Comparison of ENCODE assay signal across 8 cellular contexts in genomic region chr15:43589779-43590466, GRCh38. TPM values are rescaled to one million over a fixed set of nuclear protein-coding genes. Genes with fewer than 3 reads are reported as not detected.
A peak's percentile ranks its signal among the peaks of the same experiment; 100 is the strongest.
DNase-seq lines count a peak whose midpoint lies in the region; ATAC-seq, FAIRE-seq and TF ChIP-seq lines count a peak whose summit lies in the region.
"Not testable (repeated sequence)": the region's sequence is repeated elsewhere in the genome, so short reads cannot be mapped to it uniquely, and the experiment has no call there.

PPIP5K1 (minus strand) TSS chr15:43590208; CDS start chr15:43584504, 5,704 bp downstream.

- not testable (repeated sequence) for H3K4me1 ChIP-seq in suprapubic skin

- TF ChIP-seq CTCF in suprapubic skin (IDR thresholded peaks at IDR 0.05), result not testable (repeated sequence)

- DNase-seq in HT-29 (ENCODE audit: low spot score); mesenteric fat pad (ENCODE audit: low spot score); suprapubic skin (ENCODE audit: low spot score in 2 of 2): not testable (repeated sequence)

- not testable (repeated sequence) for H3K36me3 ChIP-seq in suprapubic skin

- H3K27ac ChIP-seq in suprapubic skin, result not testable (repeated sequence)

- FAIRE-seq in G401.6 (lab: Jason Lieb, UNC), result peak; percentile 97

- no CpG with 5 or more reads among the region's 54 CpGs for WGBS in suprapubic skin

- CTCF ChIA-PET in activated CD8-positive, alpha-beta memory T cell treated with anti-CD3 and anti-CD28 coated beads for 36 hours (lab: Charles Lee), result not testable (repeated sequence)

- ATAC-seq in GM19468 (IDR thresholded peaks at IDR 0.05; ENCODE audit: extremely low read depth, unreplicated experiment) (peak; percentile 49), HG02885 (IDR thresholded peaks at IDR 0.05; ENCODE audit: poor library complexity, unreplicated experiment) (peak; percentile 99), esophagus mucosa (peak; percentile 92)

- not testable (repeated sequence) for TF ChIP-seq EP300 in suprapubic skin (IDR thresholded peaks at IDR 0.05)

- not testable (repeated sequence) for H3K4me3 ChIP-seq in suprapubic skin

- not testable (repeated sequence) for H3K9me3 ChIP-seq in suprapubic skin

- POLR2A ChIA-PET in activated CD8-positive, alpha-beta memory T cell treated with anti-CD3 and anti-CD28 coated beads for 36 hours (lab: Charles Lee), result not testable (repeated sequence)

- not testable (repeated sequence) for TF ChIP-seq POLR2A in suprapubic skin (IDR thresholded peaks at IDR 0.05)

- H3K27me3 ChIP-seq in suprapubic skin, result not testable (repeated sequence)

RNA-seq across cellular contexts. Expression of gene PPIP5K1, which starts in this region (rescaled TPM):
- total RNA-seq in HT-29 (2014; rRNA removed; shearing (Covaris generic)), result 51.8 and 62.5 TPM in 2 replicates
- 10 to 100 TPM; 25.7 to 30.6 TPM for total RNA-seq in activated CD8-positive, alpha-beta memory T cell treated with anti-CD3 and anti-CD28 coated beads for 36 hours
- 27.3 TPM for total RNA-seq in esophagus mucosa
- 63.5 TPM for total RNA-seq in mesenteric fat pad
- 10 to 100 TPM; 23.8 to 63.6 (median 32.6) TPM for total RNA-seq in suprapubic skin

Comparison
In these comparisons a context has a peak if more than half of its experiments do, and no peak if none do; other contexts are left out.
1. ATAC-seq: peak in every context shown above with its lines; median percentile 99 in HG02885; 92 in esophagus mucosa; 49 in GM19468.